In the genomic region with DNA sequence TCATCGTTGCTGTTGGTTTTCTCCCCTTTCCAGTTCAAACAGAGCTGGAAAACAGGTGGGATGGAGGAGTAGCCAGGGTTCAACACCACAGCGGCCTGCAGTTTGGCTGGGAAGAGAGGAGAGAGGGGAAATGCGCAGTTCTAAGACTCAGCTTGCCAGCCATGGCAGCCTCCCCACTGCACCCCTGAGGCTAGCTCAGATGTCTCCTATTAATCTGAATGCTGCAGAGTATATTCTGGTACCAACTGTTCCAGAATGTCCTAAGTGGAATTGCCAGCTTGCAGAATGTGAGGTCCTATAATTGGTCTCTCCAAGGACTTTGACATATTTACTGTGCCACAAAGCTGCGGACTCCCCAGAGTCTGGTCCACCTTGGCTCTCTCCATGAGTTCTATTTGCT, we compare ENCODE assay signal across 29 cellular contexts.
"Had no signal": no experiment of that assay in that cellular context is flagged by ENCODE, and none has a peak within 500 bp of the region (broad histone marks: within the 10 kb centered on the region; RNA-seq: fewer than 3 reads in every experiment).

No MANE protein-coding gene starts in this region.

- H3K27me3 ChIP-seq: left lung, ovary, sigmoid colon, transverse colon, upper lobe of left lung, vagina had no signal

- FAIRE-seq: islet of Langerhans, kidney, small intestine had no signal

- H3K9me3 ChIP-seq: left lung, lower lobe of right lung, mucosa of descending colon, ovary, prostate gland, sigmoid colon, transverse colon, upper lobe of left lung, vagina had no signal

- ATAC-seq: left colon; left lung; lower lobe of right lung; mucosa of descending colon; naive thymus-derived CD4-positive, alpha-beta T cell; natural killer cell treated with Interleukin-12 subunit alpha and Interleukin-12 subunit beta and Interleukin-15 and Interleukin-18, amount 100 ng/mL, for 72 hours; right cardiac atrium; stimulated activated memory B cell treated with anti-CD40 and anti-IgM and Interleukin-4, amounts not matched to agents 10 μg/mL and 1 μg/mL and 100 μg/mL, for 72 hours; stimulated activated naive CD8-positive, alpha-beta T cell treated with anti-CD3 and anti-CD28 coated beads, Interleukin-15, amount 100 ng/mL, for 72 hours had no signal

- H3K4me3 ChIP-seq: left lung, lower lobe of right lung, mucosa of descending colon, ovary, prostate gland, sigmoid colon, transverse colon, upper lobe of left lung, vagina had no signal

- H3K27ac ChIP-seq: left lung, lower lobe of right lung, ovary, prostate gland, sigmoid colon, transverse colon, upper lobe of left lung, vagina had no signal

- H3K27me3 Mint-ChIP-seq: naive thymus-derived CD4-positive, alpha-beta T cell; natural killer cell treated with Interleukin-12 subunit alpha and Interleukin-12 subunit beta and Interleukin-15 and Interleukin-18, amount 100 ng/mL, for 72 hours; stimulated activated memory B cell treated with anti-CD40 and anti-IgM and Interleukin-4, amounts not matched to agents 10 μg/mL and 1 μg/mL and 100 μg/mL, for 72 hours; stimulated activated naive CD8-positive, alpha-beta T cell treated with anti-CD3 and anti-CD28 coated beads, Interleukin-15, amount 100 ng/mL, for 72 hours had no signal

- H3K9me3 Mint-ChIP-seq: immature natural killer cell; naive thymus-derived CD4-positive, alpha-beta T cell; natural killer cell treated with Interleukin-12 subunit alpha and Interleukin-12 subunit beta and Interleukin-15 and Interleukin-18, amount 100 ng/mL, for 72 hours; stimulated activated memory B cell treated with anti-CD40 and anti-IgM and Interleukin-4, amounts not matched to agents 10 μg/mL and 1 μg/mL and 100 μg/mL, for 72 hours; stimulated activated naive CD8-positive, alpha-beta T cell treated with anti-CD3 and anti-CD28 coated beads, Interleukin-15, amount 100 ng/mL, for 72 hours had no signal

- H3K4me1 ChIP-seq: left lung, lower lobe of right lung, sigmoid colon, transverse colon, upper lobe of left lung, vagina had no signal

- H3K36me3 ChIP-seq: ovary had no signal

- H3K27ac Mint-ChIP-seq: immature natural killer cell; stimulated activated memory B cell treated with anti-CD40 and anti-IgM and Interleukin-4, amounts not matched to agents 10 μg/mL and 1 μg/mL and 100 μg/mL, for 72 hours had no signal

- H3K4me3 Mint-ChIP-seq: immature natural killer cell; naive thymus-derived CD4-positive, alpha-beta T cell; natural killer cell treated with Interleukin-12 subunit alpha and Interleukin-12 subunit beta and Interleukin-15 and Interleukin-18, amount 100 ng/mL, for 72 hours; stimulated activated memory B cell treated with anti-CD40 and anti-IgM and Interleukin-4, amounts not matched to agents 10 μg/mL and 1 μg/mL and 100 μg/mL, for 72 hours; stimulated activated naive CD8-positive, alpha-beta T cell treated with anti-CD3 and anti-CD28 coated beads, Interleukin-15, amount 100 ng/mL, for 72 hours had no signal

- DNase-seq: hypothalamus; immature natural killer cell; kidney; left colon; left lung; lower lobe of right lung; mammary epithelial cell; midbrain; mucosa of descending colon; naive thymus-derived CD4-positive, alpha-beta T cell; ovary; posterior cingulate gyrus; retina; right cardiac atrium; sigmoid colon; small intestine; stimulated activated CD4-positive, alpha-beta T cell treated with anti-CD3 and anti-CD28 coated beads, Interleukin-1b, Interleukin-23, amount 100 ng/mL, for 48 hours; stimulated activated CD4-positive, alpha-beta T cell treated with anti-CD3 and anti-CD28 coated beads, Interleukin-2, amount 100 ng/mL, for 48 hours; stimulated activated CD4-positive, alpha-beta T cell treated with anti-CD3 and anti-CD28 coated beads, Interleukin-4, amount 100 ng/mL, for 4 hours; stimulated activated CD8-positive, alpha-beta memory T cell treated with anti-CD3 and anti-CD28 coated beads, Interleukin-4, amount 100 ng/mL, for 48 hours; stimulated activated naive CD4-positive, alpha-beta T cell treated with Interleukin-2 at 50 U/mL for 16 hours; stimulated activated naive CD8-positive, alpha-beta T cell treated with anti-CD3 and anti-CD28 coated beads, Interleukin-15, amount 100 ng/mL, for 72 hours; transverse colon; upper lobe of left lung had no signal

- H3K4me1 Mint-ChIP-seq: immature natural killer cell had no signal
